In genomic region chr19:49534632-49535385, GRCh38 we compare ENCODE assay signal across 8 cellular contexts. TPM values are rescaled to one million over a fixed set of nuclear protein-coding genes. Genes with fewer than 3 reads are reported as not detected.
DNase-seq lines count a peak whose midpoint lies in the region; ATAC-seq and TF ChIP-seq lines count a peak whose summit lies in the region.

No MANE protein-coding gene starts in this region.

- H3K36me3 ChIP-seq in BLaER1 (no peaks in the 10 kb centered on the region), HUES48 (ENCODE audit: control insufficient read depth, insufficient read depth, low read length) (peaks cover 15% of the 10 kb centered on the region; the same call in 1 of the 2 replicates), mucosa of descending colon (ENCODE audit: low read depth) (peaks cover 6% of the 10 kb centered on the region)

- peak overlapping the region; percentile 95 for H3K4me2 ChIP-seq in BLaER1

- H3K27ac Mint-ChIP-seq in activated T-cell treated with anti-CD3 and anti-CD28 coated beads, Interleukin-2, amount 50 U/mL, for 72 hours: no peak overlapping the region
- H3K27ac Mint-ChIP-seq in mesothelial cell of epicardium: no peak overlapping the region

- H3K27ac ChIP-seq in BLaER1: no peak overlapping the region
- H3K27ac ChIP-seq in HUES48 (ENCODE audit: low read depth, low read length): no peak overlapping the region

- no peaks in the 10 kb centered on the region for H3K36me3 Mint-ChIP-seq in activated T-cell treated with anti-CD3 and anti-CD28 coated beads, Interleukin-2, amount 50 U/mL, for 72 hours (ENCODE audit: insufficient read depth in 2 of 2)
- peaks cover 3% of the 10 kb centered on the region for H3K36me3 Mint-ChIP-seq in mesothelial cell of epicardium

- peaks cover 11% of the 10 kb centered on the region for H3K27me3 Mint-ChIP-seq in activated T-cell treated with anti-CD3 and anti-CD28 coated beads, Interleukin-2, amount 50 U/mL, for 72 hours (ENCODE audit: low read depth)
- peaks cover 10% of the 10 kb centered on the region for H3K27me3 Mint-ChIP-seq in mesothelial cell of epicardium (ENCODE audit: low read depth)

- peaks cover 22% of the 10 kb centered on the region for H3K4me1 Mint-ChIP-seq in activated T-cell treated with anti-CD3 and anti-CD28 coated beads, Interleukin-2, amount 50 U/mL, for 72 hours (ENCODE audit: low read depth)
- peaks cover 15% of the 10 kb centered on the region for H3K4me1 Mint-ChIP-seq in mesothelial cell of epicardium

- intact Hi-C loops in mucosa of descending colon (cut with DNase I, micrococcal nuclease): no loop called here

- H4K20me1 ChIP-seq in BLaER1: peaks cover 24% of the 10 kb centered on the region

- H3K27me3 ChIP-seq in BLaER1 (peaks cover 24% of the 10 kb centered on the region), HUES48 (ENCODE audit: control insufficient read depth, insufficient read depth, low read length) (peaks cover 4% of the 10 kb centered on the region; the same call in 1 of the 2 replicates)

- TF ChIP-seq CTCF in mesothelial cell of epicardium (IDR thresholded peaks at IDR 0.05; ENCODE audit: unreplicated experiment) (no peak), mucosa of descending colon (IDR thresholded peaks at IDR 0.05) (no peak)

- H3K4me3 ChIP-seq in BLaER1 (peak overlapping the region; percentile 63), HUES48 (ENCODE audit: low read depth, low read length) (peak overlapping the region; percentile 80), mucosa of descending colon (no peak overlapping the region)

- peak in 1 of 2 donors; percentile 15 for DNase-seq in activated T-cell treated with anti-CD3 and anti-CD28 coated beads, Interleukin-2, amount 50 U/mL, for 72 hours
- DNase-seq in mesothelial cell of epicardium (ENCODE audit: low spot score in 2 of 2, unreplicated experiment in 2 of 2) (no peak), mucosa of descending colon (no peak), mucosa of gallbladder (ENCODE audit: low spot score) (no peak)

- H3K4me3 Mint-ChIP-seq in activated T-cell treated with anti-CD3 and anti-CD28 coated beads, Interleukin-2, amount 50 U/mL, for 72 hours: peak overlapping the region; percentile 92 to 99
- H3K4me3 Mint-ChIP-seq in mesothelial cell of epicardium: peak overlapping the region; percentile 70

- H3K4me1 ChIP-seq in BLaER1 (peaks cover 68% of the 10 kb centered on the region), HUES48 (ENCODE audit: control insufficient read depth, insufficient read depth, low read length) (0 out of 2 replicates have a peak, but pooled peaks cover 5% of the 10 kb centered on the region), mucosa of descending colon (ENCODE audit: low read depth) (no peaks in the 10 kb centered on the region)

- peak overlapping the region; percentile 8; the same call in 1 of the 2 replicates for H3K9ac ChIP-seq in BLaER1
- no peak overlapping the region for H3K9ac ChIP-seq in HUES48 (ENCODE audit: low read depth, low read length)

- H3K9me3 Mint-ChIP-seq in activated T-cell treated with anti-CD3 and anti-CD28 coated beads, Interleukin-2, amount 50 U/mL, for 72 hours: no peaks in the 10 kb centered on the region
- no peaks in the 10 kb centered on the region for H3K9me3 Mint-ChIP-seq in mesothelial cell of epicardium

- ATAC-seq in activated T-cell treated with anti-CD3 and anti-CD28 coated beads, Interleukin-2, amount 50 U/mL, for 72 hours (replicated peaks in 1 of 2): peak; percentile 12 to 22
- no peak for ATAC-seq in HG02884 (IDR thresholded peaks at IDR 0.05; ENCODE audit: unreplicated experiment)
- no peak for ATAC-seq in mucosa of descending colon
- ATAC-seq in GM18861 (IDR thresholded peaks at IDR 0.05; ENCODE audit: unreplicated experiment): no peak

- H3K9me3 ChIP-seq in BLaER1 (no peaks in the 10 kb centered on the region), HUES48 (ENCODE audit: control insufficient read depth, insufficient read depth, low read length) (no peaks in the 10 kb centered on the region), mucosa of descending colon (no peaks in the 10 kb centered on the region)

RNA-seq across cellular contexts. Expression of gene RCN3, which starts 7.0 kb away (rescaled TPM):
- total RNA-seq in activated T-cell treated with anti-CD3 and anti-CD28 coated beads, Interleukin-2, amount 50 U/mL, for 72 hours: 1 to 10 TPM; 3.2 to 4.3 TPM
- total RNA-seq in mesothelial cell of epicardium (30.3 to 35.1 TPM (median 31.1 TPM) in 3 replicates), mucosa of descending colon (10 to 100 TPM; 28.5 to 42.2 (median 34.0) TPM), mucosa of gallbladder (42.8 TPM)

RNA-seq across cellular contexts. Expression of gene FCGRT, which starts 22.3 kb away (rescaled TPM):
- 10 to 100 TPM; 21.2 to 24.1 TPM for total RNA-seq in activated T-cell treated with anti-CD3 and anti-CD28 coated beads, Interleukin-2, amount 50 U/mL, for 72 hours
- 121 to 132 TPM (median 127 TPM) in 3 replicates for total RNA-seq in mesothelial cell of epicardium
- total RNA-seq in mucosa of descending colon: 100 to 1,000 TPM; 308 to 537 (median 450) TPM
- total RNA-seq in mucosa of gallbladder: 320 TPM

RNA-seq across cellular contexts. Expression of gene RPS11, which starts 38.6 kb away (rescaled TPM):
- 1,000 to 10,000 TPM; 2,679 to 2,721 TPM for total RNA-seq in activated T-cell treated with anti-CD3 and anti-CD28 coated beads, Interleukin-2, amount 50 U/mL, for 72 hours
- total RNA-seq in mesothelial cell of epicardium (2,052 to 2,151 TPM (median 2,132 TPM) in 3 replicates), mucosa of descending colon (1,000 to 10,000 TPM; 1,414 to 1,682 (median 1,521) TPM), mucosa of gallbladder (1,395 TPM)

RNA-seq across cellular contexts. Expression of gene NOSIP, which starts 45.5 kb away (rescaled TPM):
- 10 to 100 TPM; 66.0 to 72.7 TPM for total RNA-seq in activated T-cell treated with anti-CD3 and anti-CD28 coated beads, Interleukin-2, amount 50 U/mL, for 72 hours
- 53.3 to 60.7 TPM (median 60.1 TPM) in 3 replicates for total RNA-seq in mesothelial cell of epicardium
- total RNA-seq in mucosa of descending colon: 10 to 100 TPM; 59.2 to 72.5 (median 66.3) TPM
- 56.3 TPM for total RNA-seq in mucosa of gallbladder

RNA-seq across cellular contexts. Expression of gene PRRG2, which starts 46.3 kb away (rescaled TPM):
- total RNA-seq in activated T-cell treated with anti-CD3 and anti-CD28 coated beads, Interleukin-2, amount 50 U/mL, for 72 hours: 1 to 10 TPM in 1 of 2 donors, under 1 TPM in 1; 0.88 to 1.1 TPM
- 0.87 to 1.4 TPM (median 1.1 TPM) in 3 replicates for total RNA-seq in mesothelial cell of epicardium
- 10 to 100 TPM in 2 of 3 donors, 1 to 10 TPM in 1; 9.1 to 25.1 (median 18.9) TPM for total RNA-seq in mucosa of descending colon
- 18.2 TPM for total RNA-seq in mucosa of gallbladder

Comparison
In these comparisons a context has a peak if more than half of its experiments do, and no peak if none do; other contexts are left out.
1. ATAC-seq: peak in activated T-cell treated with anti-CD3 and anti-CD28 coated beads, Interleukin-2, amount 50 U/mL, for 72 hours (2 of 2); none in HG02884 (single experiment), mucosa of descending colon (single experiment) and GM18861 (single experiment).